25 cellular contexts compared by ENCODE assay signal in genomic region chr4:10506077-10506476, GRCh38.
"Had no signal": no experiment of that assay in that cellular context is flagged by ENCODE, and none has a peak within 500 bp of the region (broad histone marks: within the 10 kb centered on the region; RNA-seq: fewer than 3 reads in every experiment).

No MANE protein-coding gene starts in this region.

- H3K27me3 ChIP-seq: brain microvascular endothelial cell, dorsolateral prefrontal cortex, foreskin keratinocyte, hepatocyte, pancreas, right lobe of liver, stomach had no signal

- H3K4me2 ChIP-seq: hepatocyte had no signal

- FAIRE-seq: colon, islet of Langerhans, pancreas, small intestine had no signal

- ATAC-seq: activated CD4-positive, CD25-positive, alpha-beta regulatory T cell treated with anti-CD3 and anti-CD28 coated beads, Interleukin-2, amount 50 U/mL, for 24 hours; activated T-cell treated with anti-CD3 and anti-CD28 coated beads, Interleukin-2, amount 50 U/mL, for 72 hours; foreskin keratinocyte; left cardiac atrium; naive thymus-derived CD8-positive, alpha-beta T cell; pancreas; right lobe of liver had no signal

- H3K4me1 ChIP-seq: foreskin keratinocyte, pancreas, right lobe of liver, stomach had no signal

- DNase-seq: activated CD4-positive, alpha-beta T cell treated with anti-CD3 and anti-CD28 coated beads, Interleukin-2, amount 50 U/mL, for 1 hour; activated CD8-positive, alpha-beta memory T cell treated with anti-CD3 and anti-CD28 coated beads, Interleukin-2, amount 50 U/mL, for 48 hours; activated effector memory CD4-positive, alpha-beta T cell treated with anti-CD3 and anti-CD28 coated beads, Interleukin-2, amount 50 U/mL, for 16 hours; activated naive CD4-positive, alpha-beta T cell treated with anti-CD3 and anti-CD28 coated beads, Interleukin-2, amount 50 U/mL, for 16 hours; activated T-cell treated with anti-CD3 and anti-CD28 coated beads, Interleukin-2, amount 50 U/mL, for 72 hours; aorta; brain microvascular endothelial cell; central memory CD4-positive, alpha-beta T cell; dorsolateral prefrontal cortex; foreskin keratinocyte; left cardiac atrium; mesendoderm; naive thymus-derived CD8-positive, alpha-beta T cell; pancreas; right lobe of liver; small intestine; stimulated activated CD4-positive, alpha-beta T cell treated with anti-CD3 and anti-CD28 coated beads, Interleukin-15, amount 100 ng/mL, for 24 hours; stimulated activated CD4-positive, alpha-beta T cell treated with anti-CD3 and anti-CD28 coated beads, Interleukin-2, amount 100 ng/mL, for 48 hours; stomach; trophoblast cell had no signal

- H3K36me3 ChIP-seq: brain microvascular endothelial cell, pancreas, right lobe of liver, stomach had no signal

- H3K27ac Mint-ChIP-seq: activated T-cell treated with anti-CD3 and anti-CD28 coated beads, Interleukin-2, amount 50 U/mL, for 72 hours had no signal

- H3K79me2 ChIP-seq: hepatocyte had no signal

- H3K27ac ChIP-seq: brain microvascular endothelial cell, dorsolateral prefrontal cortex, epithelial cell of prostate, foreskin keratinocyte, hepatocyte, pancreas, right lobe of liver, stomach had no signal

- H3K4me3 ChIP-seq: dorsolateral prefrontal cortex, hepatocyte, pancreas, right lobe of liver, stomach had no signal

- H2AFZ ChIP-seq: hepatocyte had no signal

- H3K9me3 ChIP-seq: pancreas, right lobe of liver, stomach had no signal

- H3K36me3 Mint-ChIP-seq: naive thymus-derived CD8-positive, alpha-beta T cell had no signal

- H3K4me3 Mint-ChIP-seq: activated T-cell treated with anti-CD3 and anti-CD28 coated beads, Interleukin-2, amount 50 U/mL, for 72 hours; naive thymus-derived CD8-positive, alpha-beta T cell had no signal
